Comparison of ENCODE assay signal across 8 cellular contexts in genomic region chr1:1728308-1729115, GRCh38. TPM values are rescaled to one million over a fixed set of nuclear protein-coding genes. Genes with fewer than 3 reads are reported as not detected.
DNase-seq lines count a peak whose midpoint lies in the region; ATAC-seq and TF ChIP-seq lines count a peak whose summit lies in the region.
"Not testable (repeated sequence)": the region's sequence is repeated elsewhere in the genome, so short reads cannot be mapped to it uniquely, and the experiment has no call there.

No MANE protein-coding gene starts in this region.

- not testable (repeated sequence) for ATAC-seq in lower lobe of right lung

- H3K9me3 ChIP-seq in GM23248 (ENCODE audit: low read depth); lower lobe of right lung; spleen: not testable (repeated sequence)

- peak overlapping the region; percentile 89 for H3K27ac Mint-ChIP-seq in activated CD4-positive, alpha-beta T cell treated with anti-CD3 and anti-CD28 coated beads, Interleukin-2, amount 10 ng/mL, durations not matched to agents 24 days and 14 days
- peak overlapping the region; percentile 23 for H3K27ac Mint-ChIP-seq in activated naive CD8-positive, alpha-beta T cell treated with anti-CD3 and anti-CD28 coated beads for 36 hours

- in situ Hi-C loops in GM23248 (cut with MboI): not testable (repeated sequence)

- WGBS in GM23248 (ENCODE audit: low coverage in 1 of 2, low lambda C conversion rate in 2 of 2, missing lambda C conversion rate in 2 of 2), 2 experiments: 1 to 3% methylated on average over 10 to 13 of the region's 15 CpGs
- WGBS in spleen, 5 donors: 52 to 61% (median 58%) methylated on average over 9 to 15 of the region's 15 CpGs

- H3F3A ChIP-seq in GM23248 (ENCODE audit: insufficient read depth): peaks cover 21% of the 10 kb centered on the region

- H4K20me1 ChIP-seq in GM23248 (ENCODE audit: insufficient read depth): not testable (repeated sequence)

- intact Hi-C loops in activated CD4-positive, alpha-beta T cell treated with anti-CD3 and anti-CD28 coated beads, Interleukin-2, amount 10 ng/mL, durations not matched to agents 24 days and 14 days (cut with micrococcal nuclease); lower lobe of right lung (cut with DNase I): not testable (repeated sequence)
- intact Hi-C loops in spleen (cut with DNase I; ENCODE audit: low total_unique reads): loop anchor here (10.0 kb wide), 1 partner anchor 64 kb away; no protein-coding TSS in a partner anchor

- not testable (repeated sequence) for H3K36me3 ChIP-seq in GM23248 (ENCODE audit: low read depth)
- H3K36me3 ChIP-seq in lower lobe of right lung (peaks cover 37% of the 10 kb centered on the region), spleen (peaks cover 0 to 62% (median 29%) of the 10 kb centered on the region in 6 donors)

- H2AFZ ChIP-seq in GM23248: peak overlapping the region; percentile 6; the same call in 1 of the 2 replicates

- H3K27ac ChIP-seq in GM23248 (peak overlapping the region; percentile 83), lower lobe of right lung (peak overlapping the region; percentile 53), spleen (peak overlapping the region in 6 of 8 donors; percentile 22 to 75 (median 60))

- not testable (repeated sequence) for H3K4me3 ChIP-seq in AG09309 (ENCODE audit: control insufficient read depth, low read depth, low read length); lower lobe of right lung; spleen
- peak overlapping the region; percentile 30 for H3K4me3 ChIP-seq in GM23248

- not testable (repeated sequence) for H3K79me2 ChIP-seq in GM23248 (ENCODE audit: insufficient read depth)

- peaks cover 19% of the 10 kb centered on the region for H3K4me1 Mint-ChIP-seq in activated CD4-positive, alpha-beta T cell treated with anti-CD3 and anti-CD28 coated beads, Interleukin-2, amount 10 ng/mL, durations not matched to agents 24 days and 14 days
- not testable (repeated sequence) for H3K4me1 Mint-ChIP-seq in activated naive CD8-positive, alpha-beta T cell treated with anti-CD3 and anti-CD28 coated beads for 36 hours

- H3K9me2 ChIP-seq in GM23248 (ENCODE audit: insufficient read depth): not testable (repeated sequence)

- H3K4me3 Mint-ChIP-seq in activated CD4-positive, alpha-beta T cell treated with anti-CD3 and anti-CD28 coated beads, Interleukin-2, amount 10 ng/mL, durations not matched to agents 24 days and 14 days: peak overlapping the region; percentile 73
- H3K4me3 Mint-ChIP-seq in activated naive CD8-positive, alpha-beta T cell treated with anti-CD3 and anti-CD28 coated beads for 36 hours: not testable (repeated sequence)

- H3K36me3 Mint-ChIP-seq in activated CD4-positive, alpha-beta T cell treated with anti-CD3 and anti-CD28 coated beads, Interleukin-2, amount 10 ng/mL, durations not matched to agents 24 days and 14 days (ENCODE audit: low read depth): peaks cover 20% of the 10 kb centered on the region
- H3K36me3 Mint-ChIP-seq in activated naive CD8-positive, alpha-beta T cell treated with anti-CD3 and anti-CD28 coated beads for 36 hours: not testable (repeated sequence)

- H3K9me3 Mint-ChIP-seq in activated CD4-positive, alpha-beta T cell treated with anti-CD3 and anti-CD28 coated beads, Interleukin-2, amount 10 ng/mL, durations not matched to agents 24 days and 14 days; activated naive CD8-positive, alpha-beta T cell treated with anti-CD3 and anti-CD28 coated beads for 36 hours: not testable (repeated sequence)

- H3K9ac ChIP-seq in GM23248: peak overlapping the region; percentile 74

- TF ChIP-seq CTCF in AG09309 (IDR thresholded peaks at IDR 0.05; ENCODE audit: control insufficient read depth, insufficient read depth, low read depth, low read length, missing control alignments); lower lobe of right lung (IDR thresholded peaks at IDR 0.05); spleen (IDR thresholded peaks at IDR 0.05 in 8 of 11, conservative IDR thresholded peaks at IDR 0.05 in 3 of 11): not testable (repeated sequence)

- H3K4me1 ChIP-seq in GM23248 (ENCODE audit: insufficient read depth) (peaks cover 18% of the 10 kb centered on the region), spleen (peaks cover 0 to 19% (median 7%) of the 10 kb centered on the region in 6 donors)
- H3K4me1 ChIP-seq in lower lobe of right lung: not testable (repeated sequence)

- peak; percentile 37 for TF ChIP-seq POLR2A in erythroblast (IDR thresholded peaks at IDR 0.05; ENCODE audit: low read length)
- TF ChIP-seq POLR2A in spleen (IDR thresholded peaks at IDR 0.05): not testable (repeated sequence)

- H3K4me2 ChIP-seq in GM23248 (ENCODE audit: unreplicated experiment): peak overlapping the region; percentile 61

- peak; percentile 28 for DNase-seq in AG09309 (ENCODE audit: low read depth)
- peak; percentile 74 for DNase-seq in GM23248
- peak; percentile 42 for DNase-seq in OCI-M1 (lab: John Stamatoyannopoulos, UW)
- peak; percentile 89 for DNase-seq in activated CD4-positive, alpha-beta T cell treated with anti-CD3 and anti-CD28 coated beads, Interleukin-2, amount 10 ng/mL, durations not matched to agents 24 days and 14 days
- DNase-seq in activated naive CD8-positive, alpha-beta T cell treated with anti-CD3 and anti-CD28 coated beads for 36 hours; lower lobe of right lung; spleen: not testable (repeated sequence)
- DNase-seq in erythroblast (lab: John Stamatoyannopoulos, UW): peak; percentile 75 to 79

- H3K27me3 Mint-ChIP-seq in activated CD4-positive, alpha-beta T cell treated with anti-CD3 and anti-CD28 coated beads, Interleukin-2, amount 10 ng/mL, durations not matched to agents 24 days and 14 days; activated naive CD8-positive, alpha-beta T cell treated with anti-CD3 and anti-CD28 coated beads for 36 hours: not testable (repeated sequence)

- not testable (repeated sequence) for H3K27me3 ChIP-seq in GM23248 (replicated peaks; ENCODE audit: insufficient read depth); lower lobe of right lung (ENCODE audit: low read depth); spleen (replicated peaks in 1 of 7)

RNA-seq across cellular contexts. Expression of gene CDK11A, which starts 4.4 kb away (rescaled TPM):
- 5.1 and 14.4 TPM in 2 replicates for total RNA-seq in GM23248 (2014; rRNA removed; shearing (Covaris generic))
- 18.9 and 20.0 TPM in 2 replicates for polyA plus RNA-seq in GM23248 (2016; fragmentation: Nextera tagmentation; extraction: Ambion mirVana)
- total RNA-seq in activated CD4-positive, alpha-beta T cell treated with anti-CD3 and anti-CD28 coated beads, Interleukin-2, amount 10 ng/mL, durations not matched to agents 24 days and 14 days: 68.3 and 70.4 TPM in 2 replicates
- total RNA-seq in activated naive CD8-positive, alpha-beta T cell treated with anti-CD3 and anti-CD28 coated beads for 36 hours: 10 to 100 TPM; 64.2 to 65.0 TPM
- 56.1 TPM for total RNA-seq in lower lobe of right lung
- total RNA-seq in spleen: 100 to 1,000 TPM in 1 of 7 donors, 10 to 100 TPM in 6; 54.2 to 101 (median 77.1) TPM
- polyA plus RNA-seq in spleen: 100 to 1,000 TPM in 1 of 3 donors, 10 to 100 TPM in 2; 29.3 to 123 (median 70.1) TPM

RNA-seq across cellular contexts. Expression of gene SLC35E2B, which starts 35.9 kb away (rescaled TPM):
- 32.5 and 38.3 TPM in 2 replicates for total RNA-seq in GM23248 (2014; rRNA removed; shearing (Covaris generic))
- polyA plus RNA-seq in GM23248 (2016; fragmentation: Nextera tagmentation; extraction: Ambion mirVana) (22.2 and 23.4 TPM in 2 replicates), spleen (10 to 100 TPM; 18.3 to 26.7 (median 21.9) TPM)
- 40.3 and 41.5 TPM in 2 replicates for total RNA-seq in activated CD4-positive, alpha-beta T cell treated with anti-CD3 and anti-CD28 coated beads, Interleukin-2, amount 10 ng/mL, durations not matched to agents 24 days and 14 days
- total RNA-seq in activated naive CD8-positive, alpha-beta T cell treated with anti-CD3 and anti-CD28 coated beads for 36 hours: 10 to 100 TPM; 19.3 to 20.1 TPM
- total RNA-seq in lower lobe of right lung (52.7 TPM), spleen (100 to 1,000 TPM in 1 of 7 donors, 10 to 100 TPM in 6; 48.3 to 105 (median 63.1) TPM)

RNA-seq across cellular contexts. Expression of gene NADK, which starts 49.8 kb away (rescaled TPM):
- total RNA-seq in GM23248 (2014; rRNA removed; shearing (Covaris generic)): 43.0 and 45.4 TPM in 2 replicates
- polyA plus RNA-seq in GM23248 (2016; fragmentation: Nextera tagmentation; extraction: Ambion mirVana) (43.1 and 43.9 TPM in 2 replicates), spleen (100 to 1,000 TPM in 1 of 3 donors, 10 to 100 TPM in 2; 62.6 to 155 (median 83.8) TPM)
- total RNA-seq in activated CD4-positive, alpha-beta T cell treated with anti-CD3 and anti-CD28 coated beads, Interleukin-2, amount 10 ng/mL, durations not matched to agents 24 days and 14 days: 91.3 and 94.5 TPM in 2 replicates
- 10 to 100 TPM; 74.7 to 77.1 TPM for total RNA-seq in activated naive CD8-positive, alpha-beta T cell treated with anti-CD3 and anti-CD28 coated beads for 36 hours
- total RNA-seq in lower lobe of right lung (133 TPM), spleen (100 to 1,000 TPM; 155 to 271 (median 207) TPM)
